In genomic region chr19:2627855-2628254, GRCh38 we compare ENCODE assay signal across 1 cellular context.
TF ChIP-seq lines count a peak whose summit lies in the region.

No MANE protein-coding gene starts in this region.

TF ChIP-seq in endothelial cell of umbilical vein, 7 proteins besides CTCF, POLR2A, EP300 and RAD21:
- TF ChIP-seq MYC (IDR thresholded peaks at IDR 0.05; ENCODE audit: low read depth, low read length): no peak
- TF ChIP-seq JUN (IDR thresholded peaks at IDR 0.05; ENCODE audit: borderline replicate concordance, insufficient read depth, insufficient read length, low read depth): peak; percentile 28
- TF ChIP-seq FOS (IDR thresholded peaks at IDR 0.05; ENCODE audit: borderline replicate concordance, insufficient read depth, low read length): no peak
- TF ChIP-seq GATA2 (IDR thresholded peaks at IDR 0.05; ENCODE audit: insufficient read depth, insufficient read length, low read depth, low read length): peak; percentile 92
- no peak for TF ChIP-seq EZH2 (IDR thresholded peaks at IDR 0.05; ENCODE audit: borderline replicate concordance, low read depth, low read length, severe bottlenecking)
- no peak for TF ChIP-seq POLR2AphosphoS5 (IDR thresholded peaks at IDR 0.05; ENCODE audit: insufficient read depth, low read depth, low read length)
